Comparison of ENCODE assay signal across 8 cellular contexts in genomic region chr6:72619883-72620696, GRCh38. TPM values are rescaled to one million over a fixed set of nuclear protein-coding genes. Genes with fewer than 3 reads are reported as not detected.
DNase-seq lines count a peak whose midpoint lies in the region; ATAC-seq, FAIRE-seq and TF ChIP-seq lines count a peak whose summit lies in the region.

No MANE protein-coding gene starts in this region.

- dilution Hi-C loops in keratinocyte (cut with MboI; ENCODE audit: extremely low pct_ligation_motif_present, low sequenced_read_pairs): no loop called here

- no peak for TF ChIP-seq POLR2A in body of pancreas (IDR thresholded peaks at IDR 0.05)

- peaks cover 31% of the 10 kb centered on the region for H3K27me3 Mint-ChIP-seq in CD4-positive, CD25-positive, alpha-beta regulatory T cell

- peak; percentile 30 to 70 (median 52) for DNase-seq in CD4-positive, CD25-positive, alpha-beta regulatory T cell
- DNase-seq in UCSD-AML1 (lab: John Stamatoyannopoulos, UW; ENCODE audit: unreplicated experiment) (peak; percentile 57), body of pancreas (peak in 3 of 4 donors; percentile 20 to 65 (median 24)), keratinocyte (ENCODE audit: low read depth, low spot score) (no peak), NCI-H2171 (lab: John Stamatoyannopoulos, UW) (no peak)
- peak; percentile 78 for DNase-seq in stimulated activated CD4-positive, alpha-beta T cell treated with anti-CD3 and anti-CD28 coated beads, Interleukin-4, amount 100 ng/mL, for 1 hour

- peaks cover 15 to 52% (median 23%) of the 10 kb centered on the region in 4 donors for H3K4me1 Mint-ChIP-seq in CD4-positive, CD25-positive, alpha-beta regulatory T cell

- FAIRE-seq in keratinocyte (lab: Jason Lieb, UNC): no peak

- peak overlapping the region; percentile 74 to 96 (median 94) for H3K4me3 Mint-ChIP-seq in CD4-positive, CD25-positive, alpha-beta regulatory T cell

- peak overlapping the region; percentile 96 for H3K4me2 ChIP-seq in keratinocyte (ENCODE audit: control insufficient read depth, extremely low read depth, insufficient read depth, low read depth, low read length)

- H3K4me1 ChIP-seq in CD4-positive, CD25-positive, alpha-beta regulatory T cell (ENCODE audit: control insufficient read depth, insufficient read depth, low read length, poor library complexity, severe bottlenecking): peaks cover 21% of the 10 kb centered on the region
- peaks cover 35% of the 10 kb centered on the region for H3K4me1 ChIP-seq in body of pancreas
- H3K4me1 ChIP-seq in keratinocyte (ENCODE audit: control insufficient read depth, extremely low read depth, insufficient read depth, low read length): peaks cover 23% of the 10 kb centered on the region

- H3K9me3 Mint-ChIP-seq in CD4-positive, CD25-positive, alpha-beta regulatory T cell: peaks cover 0 to 3% (median 0%) of the 10 kb centered on the region in 7 donors

- no peaks in the 10 kb centered on the region for H3K9me3 ChIP-seq in CD4-positive, CD25-positive, alpha-beta regulatory T cell (ENCODE audit: control insufficient read depth in 2 of 2, low read length in 2 of 2)
- H3K9me3 ChIP-seq in body of pancreas (no peaks in the 10 kb centered on the region), keratinocyte (ENCODE audit: control insufficient read depth, low read depth, low read length) (no peaks in the 10 kb centered on the region)

- H3K36me3 ChIP-seq in CD4-positive, CD25-positive, alpha-beta regulatory T cell (ENCODE audit: control insufficient read depth, insufficient read depth, low read length): no peaks in the 10 kb centered on the region
- H3K36me3 ChIP-seq in body of pancreas (replicated peaks in 1 of 2; ENCODE audit: insufficient read depth in 1 of 2, low read depth in 2 of 2): no peaks in the 10 kb centered on the region
- H3K36me3 ChIP-seq in keratinocyte (ENCODE audit: control insufficient read depth in 2 of 2, extremely low read depth in 1 of 2, insufficient read depth in 2 of 2, low read length in 2 of 2): no peaks in the 10 kb centered on the region

- H3K9ac ChIP-seq in keratinocyte (ENCODE audit: control insufficient read depth, extremely low read depth, insufficient read depth, low read length): no peak overlapping the region

- peaks cover 4% of the 10 kb centered on the region for H3K27me3 ChIP-seq in CD4-positive, CD25-positive, alpha-beta regulatory T cell (ENCODE audit: control insufficient read depth, insufficient read depth, low read length)
- H3K27me3 ChIP-seq in body of pancreas (no peaks in the 10 kb centered on the region), keratinocyte (ENCODE audit: control insufficient read depth, extremely low read depth, insufficient read depth, low read length) (no peaks in the 10 kb centered on the region)

- ATAC-seq in CD4-positive, CD25-positive, alpha-beta regulatory T cell (ENCODE audit: low read depth in 2 of 2): peak; percentile 66 to 68
- ATAC-seq in GM19372 (IDR thresholded peaks at IDR 0.05; ENCODE audit: low read depth, unreplicated experiment) (peak; percentile 61), HG03457 (IDR thresholded peaks at IDR 0.05; ENCODE audit: unreplicated experiment) (peak; percentile 49), body of pancreas (peak; percentile 15)

- peak overlapping the region; percentile 86 to 93 (median 92) for H3K27ac Mint-ChIP-seq in CD4-positive, CD25-positive, alpha-beta regulatory T cell

- peak overlapping the region; percentile 69 for H2AFZ ChIP-seq in keratinocyte (ENCODE audit: control insufficient read depth, low read length)

- WGBS in body of pancreas, 2 donors: 9 to 13% methylated on average over 24 to 31 of the region's 31 CpGs

- no peaks in the 10 kb centered on the region for H3K9me1 ChIP-seq in keratinocyte (ENCODE audit: control insufficient read depth, extremely low read depth, insufficient read depth, low read length)

- no peaks in the 10 kb centered on the region for H3K36me3 Mint-ChIP-seq in CD4-positive, CD25-positive, alpha-beta regulatory T cell

- TF ChIP-seq CTCF in body of pancreas (IDR thresholded peaks at IDR 0.05) (no peak), keratinocyte (optimal IDR thresholded peaks at IDR 0.05 in 1 of 3, IDR thresholded peaks at IDR 0.05 in 1 of 3, conservative IDR thresholded peaks at IDR 0.05 in 1 of 3; ENCODE audit: extremely low read depth in 1 of 3, insufficient read depth in 2 of 3, low read length in 3 of 3) (no peak)

- no peaks in the 10 kb centered on the region for H4K20me1 ChIP-seq in keratinocyte (ENCODE audit: control insufficient read depth, extremely low read depth, insufficient read depth, low read length)

- H3K79me2 ChIP-seq in keratinocyte (ENCODE audit: control insufficient read depth, insufficient read depth, low read length): peaks cover 16% of the 10 kb centered on the region

- H3K4me3 ChIP-seq in CD4-positive, CD25-positive, alpha-beta regulatory T cell (ENCODE audit: low read depth, low read length): peak overlapping the region; percentile 51
- H3K4me3 ChIP-seq in body of pancreas (peak overlapping the region in 1 of 2 donors; percentile 11), keratinocyte (ENCODE audit: control insufficient read depth in 2 of 3, extremely low read depth in 1 of 3, insufficient read depth in 2 of 3, low read depth in 1 of 3, low read length in 3 of 3) (peak overlapping the region in 1 of 3 experiments; percentile 82)

- intact Hi-C loops in body of pancreas (cut with DNase I): no loop called here

- no peak overlapping the region for H3K27ac ChIP-seq in CD4-positive, CD25-positive, alpha-beta regulatory T cell (ENCODE audit: insufficient read depth, low read length, poor library complexity, severe bottlenecking)
- H3K27ac ChIP-seq in body of pancreas (no peak overlapping the region), keratinocyte (ENCODE audit: control insufficient read depth, insufficient read depth, low read length) (no peak overlapping the region)

RNA-seq across cellular contexts. Expression of gene KCNQ5, which starts 1.8 kb away (rescaled TPM):
- total RNA-seq in CD4-positive, CD25-positive, alpha-beta regulatory T cell: 0.59 TPM
- 1 to 10 TPM in 3 of 4 donors, under 1 TPM in 1; 0.45 to 2.5 (median 2.1) TPM for polyA plus RNA-seq in CD4-positive, CD25-positive, alpha-beta regulatory T cell
- total RNA-seq in body of pancreas: 1 to 10 TPM; 1.0 to 1.6 TPM
- 2.6 to 3.5 TPM (median 3.4 TPM) in 3 replicates for polyA plus RNA-seq in keratinocyte
- 0.14 TPM for polyA plus RNA-seq in keratinocyte (2011; ENCODE audit: low read depth)
- 1.6 and 2.3 TPM in 2 replicates for polyA plus RNA-seq in keratinocyte (2011; cell fraction: cytosol; rRNA removed)
- polyA plus RNA-seq in keratinocyte (2011; cell fraction: nucleus; rRNA removed): 5.2 and 10.4 TPM in 2 replicates
- 0.47 and 4.5 TPM in 2 replicates for polyA plus RNA-seq in keratinocyte (2012; ENCODE audit: low replicate concordance)
- 4.6 to 17.0 TPM (median 15.3 TPM) in 3 replicates for polyA minus RNA-seq in keratinocyte
- polyA minus RNA-seq in keratinocyte (2011; cell fraction: cytosol; rRNA and poly(A)+ RNA removed): 4.4 TPM
- 15.3 and 28.7 TPM in 2 replicates for polyA minus RNA-seq in keratinocyte (2011; cell fraction: nucleus; rRNA and poly(A)+ RNA removed)

Comparison
In these comparisons a context has a peak if more than half of its experiments do, and no peak if none do; other contexts are left out.
1. ATAC-seq: peak in every context shown above with its lines; median percentile 67 in CD4-positive, CD25-positive, alpha-beta regulatory T cell; 61 in GM19372; 49 in HG03457; 15 in body of pancreas.
2. DNase-seq: peak in CD4-positive, CD25-positive, alpha-beta regulatory T cell (3 of 3), UCSD-AML1 (single experiment), body of pancreas (3 of 4) and stimulated activated CD4-positive, alpha-beta T cell treated with anti-CD3 and anti-CD28 coated beads, Interleukin-4, amount 100 ng/mL, for 1 hour (single experiment); none in keratinocyte (single experiment) and NCI-H2171 (single experiment).